Comparison of ENCODE assay signal across 32 cellular contexts in genomic region chr2:6314218-6314855, GRCh38.
"Had no signal": no experiment of that assay in that cellular context is flagged by ENCODE, and none has a peak within 500 bp of the region (broad histone marks: within the 10 kb centered on the region; RNA-seq: fewer than 3 reads in every experiment).

No MANE protein-coding gene starts in this region.

- H3K27ac ChIP-seq: adrenal gland, breast epithelium, coronary artery, SJCRH30 had no signal

- H3K9me2 ChIP-seq: SK-N-SH had no signal

- H3K9me3 ChIP-seq: adrenal gland, breast epithelium, MG63, SJCRH30, SK-N-SH had no signal

- H3K36me3 ChIP-seq: adrenal gland, breast epithelium, MG63, SJCRH30 had no signal

- H3K4me3 ChIP-seq: adrenal gland, breast epithelium, coronary artery, MG63, SJCRH30 had no signal

- ATAC-seq: activated naive CD4-positive, alpha-beta T cell treated with anti-CD3 and anti-CD28 coated beads, Interleukin-2, amount 50 U/mL, for 72 hours; activated T-cell treated with anti-CD3 and anti-CD28 coated beads, Interleukin-2, amount 50 U/mL, for 4 hours; T-cell; T-helper 17 cell had no signal

- DNase-seq: activated B cell treated with CpG ODN at 0.5 μM for 24 hours; activated CD4-positive, alpha-beta memory T cell treated with anti-CD3 and anti-CD28 coated beads for 36 hours; activated CD4-positive, alpha-beta T cell treated with anti-CD3 and anti-CD28 coated beads for 4 hours; activated CD4-positive, alpha-beta T cell treated with anti-CD3 and anti-CD28 coated beads, Interleukin-2, amount 50 U/mL, for 1 hour; activated CD4-positive, CD25-positive, alpha-beta regulatory T cell treated with anti-CD3 and anti-CD28 coated beads, Interleukin-2, amount 50 U/mL, for 72 hours; activated CD8-positive, alpha-beta memory T cell treated with anti-CD3 and anti-CD28 coated beads, Interleukin-2, amount 50 U/mL, for 4 hours; activated gamma-delta T cell treated with Interleukin-2 at 50 U/mL for 16 hours; activated naive CD4-positive, alpha-beta T cell treated with anti-CD3 and anti-CD28 coated beads for 36 hours; activated T-cell treated with anti-CD3 and anti-CD28 coated beads for 4 hours; activated T-cell treated with anti-CD3 and anti-CD28 coated beads, Interleukin-2, amount 50 U/mL, for 4 hours; adrenal gland; Kasumi-1; MG63; NCI-H1048; NCI-H1105 treated with DMSO at 0.1 percent for 48 hours; NCI-H1436; NCI-H1694 treated with DMSO at 0.1 percent for 48 hours; NCI-H2029; NCI-H510A; NCI-H526; NCI-H748 treated with DMSO at 0.1 percent for 48 hours; NK-92 treated with Interleukin-12 subunit alpha and Interleukin-12 subunit beta, amount 100 ng/mL, for 24 hours; OCI-M1; Right ventricle myocardium superior; SJCRH30; SK-N-SH; T-cell; T-helper 17 cell; T-helper 9 cell had no signal

- H3K4me2 ChIP-seq: SK-N-SH had no signal

- H3K27me3 ChIP-seq: adrenal gland, MG63 had no signal

- H3K4me1 ChIP-seq: adrenal gland, breast epithelium, SJCRH30 had no signal
